38 cellular contexts compared by ENCODE assay signal in genomic region chr14:21311614-21312013, GRCh38. TPM values are rescaled to one million over a fixed set of nuclear protein-coding genes. Genes with fewer than 3 reads are reported as not detected.
"Had no signal": no experiment of that assay in that cellular context is flagged by ENCODE, and none has a peak within 500 bp of the region (broad histone marks: within the 10 kb centered on the region; RNA-seq: fewer than 3 reads in every experiment).

No MANE protein-coding gene starts in this region.

- ATAC-seq: activated CD8-positive, alpha-beta memory T cell treated with anti-CD3 and anti-CD28 coated beads, Interleukin-2, amount 10 ng/mL, durations not matched to agents 7 days and 5 days; activated CD8-positive, alpha-beta T cell treated with anti-CD3 and anti-CD28 coated beads, Interleukin-2, amount 10 ng/mL, durations not matched to agents 7 days and 5 days; effector memory CD8-positive, alpha-beta T cell; gastroesophageal sphincter; heart right ventricle; T-helper 17 cell had no signal

- H3K27me3 Mint-ChIP-seq: activated naive CD4-positive, alpha-beta T cell treated with anti-CD3 and anti-CD28 coated beads, Interleukin-2, amount 50 U/mL, for 24 hours; T-helper 17 cell had no signal

- H3K4me3 Mint-ChIP-seq: activated CD8-positive, alpha-beta memory T cell treated with anti-CD3 and anti-CD28 coated beads, Interleukin-2, amount 10 ng/mL, durations not matched to agents 7 days and 5 days; activated CD8-positive, alpha-beta T cell treated with anti-CD3 and anti-CD28 coated beads, Interleukin-2, amount 10 ng/mL, durations not matched to agents 7 days and 5 days; activated naive CD4-positive, alpha-beta T cell treated with anti-CD3 and anti-CD28 coated beads for 36 hours; activated naive CD4-positive, alpha-beta T cell treated with anti-CD3 and anti-CD28 coated beads, Interleukin-2, amount 50 U/mL, for 24 hours; activated naive CD8-positive, alpha-beta T cell treated with anti-CD3 and anti-CD28 coated beads, Interleukin-2, amount 10 ng/mL, durations not matched to agents 7 days and 5 days; activated T-helper 1 cell treated with anti-CD3 and anti-CD28 coated beads, Interleukin-12 subunit alpha, Interleukin-12 subunit beta, Interleukin-2, Interleukin-4 antibody, amounts not matched to agents 30 ng/mL and 10 ng/mL and 1 ng/mL, durations not matched to agents 14 hours and 24 hours and 36 hours; brain; effector memory CD8-positive, alpha-beta T cell; T-helper 17 cell; T-helper 2 cell treated with Interferon-gamma antibody and Interleukin-4, amounts not matched to agents 5 μg/mL and 100 μg/mL, for 36 hours had no signal

- H3K4me1 ChIP-seq: ascending aorta, breast epithelium had no signal

- H3K27ac ChIP-seq: ascending aorta, breast epithelium, cardiac muscle cell, colonic mucosa, dorsolateral prefrontal cortex, epithelial cell of prostate, esophagus squamous epithelium, gastroesophageal sphincter, heart right ventricle, WERI-Rb-1 had no signal

- DNase-seq: activated CD4-positive, alpha-beta T cell treated with anti-CD3 and anti-CD28 coated beads for 4 hours; activated CD4-positive, alpha-beta T cell treated with anti-CD3 and anti-CD28 coated beads, Interleukin-2, amount 50 U/mL, for 1 hour; activated CD4-positive, alpha-beta T cell treated with anti-CD3 and anti-CD28 coated beads, Interleukin-2, amount 50 U/mL, for 48 hours; activated CD4-positive, CD25-positive, alpha-beta regulatory T cell; activated CD4-positive, CD25-positive, alpha-beta regulatory T cell treated with anti-CD3 and anti-CD28 coated beads, Interleukin-2, amount 50 U/mL, for 72 hours; activated CD8-positive, alpha-beta memory T cell treated with anti-CD3 and anti-CD28 coated beads, Interleukin-2, amount 10 ng/mL, durations not matched to agents 7 days and 5 days; activated CD8-positive, alpha-beta memory T cell treated with anti-CD3 and anti-CD28 coated beads, Interleukin-2, amount 50 U/mL, for 4 hours; activated CD8-positive, alpha-beta T cell treated with anti-CD3 and anti-CD28 coated beads, Interleukin-2, amount 10 ng/mL, durations not matched to agents 7 days and 5 days; activated effector memory CD4-positive, alpha-beta T cell treated with anti-CD3 and anti-CD28 coated beads, Interleukin-2, amount 50 U/mL, for 16 hours; activated naive CD4-positive, alpha-beta T cell treated with anti-CD3 and anti-CD28 coated beads for 36 hours; activated naive CD8-positive, alpha-beta T cell treated with anti-CD3 and anti-CD28 coated beads, Interleukin-2, amount 10 ng/mL, durations not matched to agents 7 days and 5 days; activated T-cell treated with anti-CD3 and anti-CD28 coated beads, Interleukin-2, amount 50 U/mL, for 1 hour; activated T-cell treated with anti-CD3 and anti-CD28 coated beads, Interleukin-2, amount 50 U/mL, for 48 hours; central memory CD4-positive, alpha-beta T cell; cerebellar nuclear complex; colonic mucosa; dorsolateral prefrontal cortex; effector memory CD8-positive, alpha-beta T cell; esophagus squamous epithelium; foreskin melanocyte; heart right ventricle; T-helper 1 cell; T-helper 17 cell; T1000; WERI-Rb-1 had no signal

- H3K36me3 Mint-ChIP-seq: activated CD8-positive, alpha-beta memory T cell treated with anti-CD3 and anti-CD28 coated beads, Interleukin-2, amount 10 ng/mL, durations not matched to agents 7 days and 5 days; activated naive CD4-positive, alpha-beta T cell treated with anti-CD3 and anti-CD28 coated beads, Interleukin-2, amount 50 U/mL, for 24 hours; activated naive CD8-positive, alpha-beta T cell treated with anti-CD3 and anti-CD28 coated beads, Interleukin-2, amount 10 ng/mL, durations not matched to agents 7 days and 5 days; brain had no signal

- H3K36me3 ChIP-seq: ascending aorta, breast epithelium, cardiac muscle cell, colonic mucosa, esophagus squamous epithelium, gastroesophageal sphincter, heart right ventricle had no signal

- H3K4me3 ChIP-seq: ascending aorta, breast epithelium, cardiac muscle cell, colonic mucosa, dorsolateral prefrontal cortex, esophagus squamous epithelium, gastroesophageal sphincter, heart right ventricle had no signal

- H3K9me3 ChIP-seq: ascending aorta, breast epithelium, colonic mucosa, esophagus squamous epithelium, gastroesophageal sphincter, heart right ventricle had no signal

- H3K27me3 ChIP-seq: ascending aorta, breast epithelium, cardiac muscle cell, colonic mucosa had no signal

- H3K27ac Mint-ChIP-seq: activated CD8-positive, alpha-beta memory T cell treated with anti-CD3 and anti-CD28 coated beads, Interleukin-2, amount 10 ng/mL, durations not matched to agents 7 days and 5 days; activated CD8-positive, alpha-beta T cell treated with anti-CD3 and anti-CD28 coated beads, Interleukin-2, amount 10 ng/mL, durations not matched to agents 7 days and 5 days; activated naive CD4-positive, alpha-beta T cell treated with anti-CD3 and anti-CD28 coated beads for 36 hours; activated naive CD4-positive, alpha-beta T cell treated with anti-CD3 and anti-CD28 coated beads, Interleukin-2, amount 50 U/mL, for 24 hours; activated naive CD8-positive, alpha-beta T cell treated with anti-CD3 and anti-CD28 coated beads, Interleukin-2, amount 10 ng/mL, durations not matched to agents 7 days and 5 days; activated T-helper 1 cell treated with anti-CD3 and anti-CD28 coated beads, Interleukin-12 subunit alpha, Interleukin-12 subunit beta, Interleukin-2, Interleukin-4 antibody, amounts not matched to agents 30 ng/mL and 10 ng/mL and 1 ng/mL, durations not matched to agents 14 hours and 24 hours and 36 hours; activated T-helper 2 cell treated with anti-CD3 and anti-CD28 coated beads, Interferon-gamma antibody, Interleukin-2, Interleukin-4, amounts not matched to agents 10 μg/mL and 5 μg/mL and 100 μg/mL, durations not matched to agents 14 hours and 24 hours and 36 hours; brain; effector memory CD8-positive, alpha-beta T cell; T-helper 17 cell; T-helper 2 cell treated with Interferon-gamma antibody and Interleukin-4, amounts not matched to agents 5 μg/mL and 100 μg/mL, for 36 hours had no signal

- H3K9me3 Mint-ChIP-seq: activated naive CD4-positive, alpha-beta T cell treated with anti-CD3 and anti-CD28 coated beads for 36 hours; activated naive CD4-positive, alpha-beta T cell treated with anti-CD3 and anti-CD28 coated beads, Interleukin-2, amount 50 U/mL, for 24 hours; activated T-helper 1 cell treated with anti-CD3 and anti-CD28 coated beads, Interleukin-12 subunit alpha, Interleukin-12 subunit beta, Interleukin-2, Interleukin-4 antibody, amounts not matched to agents 30 ng/mL and 10 ng/mL and 1 ng/mL, durations not matched to agents 14 hours and 24 hours and 36 hours; activated T-helper 2 cell treated with anti-CD3 and anti-CD28 coated beads, Interferon-gamma antibody, Interleukin-2, Interleukin-4, amounts not matched to agents 10 μg/mL and 5 μg/mL and 100 μg/mL, durations not matched to agents 14 hours and 24 hours and 36 hours; brain; effector memory CD8-positive, alpha-beta T cell; T-helper 2 cell treated with Interferon-gamma antibody and Interleukin-4, amounts not matched to agents 5 μg/mL and 100 μg/mL, for 36 hours had no signal

RNA-seq across cellular contexts. Expression of gene RPGRIP1, which starts 31.7 kb away (rescaled TPM):
- total RNA-seq: activated CD8-positive, alpha-beta memory T cell treated with anti-CD3 and anti-CD28 coated beads for 36 hours; activated CD8-positive, alpha-beta memory T cell treated with anti-CD3 and anti-CD28 coated beads, Interleukin-2, amount 10 ng/mL, durations not matched to agents 7 days and 5 days; activated CD8-positive, alpha-beta T cell treated with anti-CD3 and anti-CD28 coated beads, Interleukin-2, amount 10 ng/mL, durations not matched to agents 7 days and 5 days; activated naive CD4-positive, alpha-beta T cell treated with anti-CD3 and anti-CD28 coated beads for 36 hours; activated naive CD8-positive, alpha-beta T cell treated with anti-CD3 and anti-CD28 coated beads, Interleukin-2, amount 10 ng/mL, durations not matched to agents 7 days and 5 days; activated T-helper 1 cell treated with anti-CD3 and anti-CD28 coated beads, Interleukin-12 subunit alpha, Interleukin-12 subunit beta, Interleukin-2, Interleukin-4 antibody, amounts not matched to agents 30 ng/mL and 10 ng/mL and 1 ng/mL, durations not matched to agents 14 hours and 24 hours and 36 hours; activated T-helper 2 cell treated with anti-CD3 and anti-CD28 coated beads, Interferon-gamma antibody, Interleukin-2, Interleukin-4, amounts not matched to agents 10 μg/mL and 5 μg/mL and 100 μg/mL, durations not matched to agents 14 hours and 24 hours and 36 hours; ascending aorta; cardiac muscle cell; esophagus squamous epithelium; fibroblast of villous mesenchyme; glomerular endothelial cell had no signal
